In genomic region chr7:151017370-151017952, GRCh38 we compare ENCODE assay signal across 10 cellular contexts. TPM values are rescaled to one million over a fixed set of nuclear protein-coding genes. Genes with fewer than 3 reads are reported as not detected.
DNase-seq lines count a peak whose midpoint lies in the region; ATAC-seq lines count a peak whose summit lies in the region.
"Had no signal": no experiment of that assay in that cellular context is flagged by ENCODE, and none has a peak within 500 bp of the region (broad histone marks: within the 10 kb centered on the region; RNA-seq: fewer than 3 reads in every experiment).

No MANE protein-coding gene starts in this region.

- H3K36me3 ChIP-seq in NT2/D1 (ENCODE audit: insufficient read depth, insufficient read length, low read length) (peaks cover 12% of the 10 kb centered on the region), ectodermal cell (ENCODE audit: control insufficient read depth, insufficient read depth, low read length) (no peaks in the 10 kb centered on the region)

- peak overlapping the region; percentile 95 for H3K27ac Mint-ChIP-seq in stimulated activated effector memory CD8-positive, alpha-beta T cell treated with anti-CD3 and anti-CD28 coated beads, Interleukin-12 subunit alpha, Interleukin-12 subunit beta, amount 100 ng/mL, for 72 hours

- no peak for DNase-seq in activated T-cell treated with anti-CD3 and anti-CD28 coated beads, Interleukin-2, amount 50 U/mL, for 4 hours
- DNase-seq in activated T-cell treated with anti-CD3 and anti-CD28 coated beads for 4 hours (no peak), NT2/D1 (ENCODE audit: low read depth, low spot score) (no peak), activated gamma-delta T cell (lab: John Stamatoyannopoulos, UW) (no peak)
- DNase-seq in stimulated activated effector memory CD8-positive, alpha-beta T cell treated with anti-CD3 and anti-CD28 coated beads, Interleukin-12 subunit alpha, Interleukin-12 subunit beta, amount 100 ng/mL, for 72 hours (ENCODE audit: low spot score in 2 of 2), result no peak
- DNase-seq in stimulated activated CD4-positive, alpha-beta T cell treated with anti-CD3 and anti-CD28 coated beads, Interleukin-4, amount 100 ng/mL, for 4 hours, result no peak

- peaks cover 58% of the 10 kb centered on the region for H3K4me1 Mint-ChIP-seq in activated T-cell treated with anti-CD3 and anti-CD28 coated beads, Interleukin-2, amount 50 U/mL, for 4 hours (ENCODE audit: low read depth)
- H3K4me1 Mint-ChIP-seq in stimulated activated effector memory CD8-positive, alpha-beta T cell treated with anti-CD3 and anti-CD28 coated beads, Interleukin-12 subunit alpha, Interleukin-12 subunit beta, amount 100 ng/mL, for 72 hours, result peaks cover 61% of the 10 kb centered on the region

- no peaks in the 10 kb centered on the region for H3K9me3 Mint-ChIP-seq in activated T-cell treated with anti-CD3 and anti-CD28 coated beads, Interleukin-2, amount 50 U/mL, for 4 hours
- no peaks in the 10 kb centered on the region for H3K9me3 Mint-ChIP-seq in stimulated activated effector memory CD8-positive, alpha-beta T cell treated with anti-CD3 and anti-CD28 coated beads, Interleukin-12 subunit alpha, Interleukin-12 subunit beta, amount 100 ng/mL, for 72 hours

- peak overlapping the region; percentile 82 for H3K4me3 Mint-ChIP-seq in activated T-cell treated with anti-CD3 and anti-CD28 coated beads, Interleukin-2, amount 50 U/mL, for 4 hours
- peak overlapping the region; percentile 85 for H3K4me3 Mint-ChIP-seq in stimulated activated effector memory CD8-positive, alpha-beta T cell treated with anti-CD3 and anti-CD28 coated beads, Interleukin-12 subunit alpha, Interleukin-12 subunit beta, amount 100 ng/mL, for 72 hours

- no peaks in the 10 kb centered on the region for H3K9me3 ChIP-seq in NT2/D1 (ENCODE audit: insufficient read depth, low read length)
- no peaks in the 10 kb centered on the region for H3K9me3 ChIP-seq in ectodermal cell (ENCODE audit: control insufficient read depth, low read length)

- H3K4me3 ChIP-seq in NT2/D1 (ENCODE audit: insufficient read length, low read depth), result peak overlapping the region; percentile 44
- H3K4me3 ChIP-seq in ectodermal cell (ENCODE audit: insufficient read depth, low read depth, low read length), result peak overlapping the region; percentile 11

- 77 to 81% methylated on average over 13 of the region's 13 CpGs for WGBS in ectodermal cell, 2 experiments

- H3K27ac ChIP-seq in ectodermal cell (ENCODE audit: insufficient read depth, low read depth, low read length, poor library complexity, severe bottlenecking), result no peak overlapping the region

- H3K36me3 Mint-ChIP-seq in activated T-cell treated with anti-CD3 and anti-CD28 coated beads, Interleukin-2, amount 50 U/mL, for 4 hours (ENCODE audit: insufficient read depth), result no peaks in the 10 kb centered on the region
- peaks cover 39% of the 10 kb centered on the region for H3K36me3 Mint-ChIP-seq in stimulated activated effector memory CD8-positive, alpha-beta T cell treated with anti-CD3 and anti-CD28 coated beads, Interleukin-12 subunit alpha, Interleukin-12 subunit beta, amount 100 ng/mL, for 72 hours

- H3K27me3 Mint-ChIP-seq in activated T-cell treated with anti-CD3 and anti-CD28 coated beads, Interleukin-2, amount 50 U/mL, for 4 hours (ENCODE audit: low read depth), result peaks cover 17% of the 10 kb centered on the region

- peak overlapping the region; percentile 82 for H3K9ac ChIP-seq in NT2/D1 (ENCODE audit: insufficient read length, low read depth)

- no peak for ATAC-seq in activated T-cell treated with anti-CD3 and anti-CD28 coated beads, Interleukin-2, amount 50 U/mL, for 4 hours
- ATAC-seq in stimulated activated effector memory CD8-positive, alpha-beta T cell treated with anti-CD3 and anti-CD28 coated beads, Interleukin-12 subunit alpha, Interleukin-12 subunit beta, amount 100 ng/mL, for 72 hours, result no peak
- no peak for ATAC-seq in HG03354 (IDR thresholded peaks at IDR 0.05; ENCODE audit: poor library complexity, severe bottlenecking, unreplicated experiment)

- H3K4me1 ChIP-seq in NT2/D1 (ENCODE audit: insufficient read depth, insufficient read length) (peaks cover 31% of the 10 kb centered on the region), ectodermal cell (ENCODE audit: control insufficient read depth, insufficient read depth, low read length) (peaks cover 27% of the 10 kb centered on the region)

- H3K27me3 ChIP-seq in NT2/D1 (ENCODE audit: insufficient read depth, insufficient read length) (peaks cover 3% of the 10 kb centered on the region), ectodermal cell (ENCODE audit: control insufficient read depth, insufficient read depth, low read length, poor library complexity, severe bottlenecking) (peaks cover 28% of the 10 kb centered on the region)

RNA-seq across cellular contexts. Expression of gene ATG9B, which starts 6.8 kb away (rescaled TPM):
- 1 to 10 TPM; 5.8 to 7.3 (median 6.7) TPM for total RNA-seq in activated T-cell treated with anti-CD3 and anti-CD28 coated beads, Interleukin-2, amount 50 U/mL, for 4 hours
- 4.7 TPM for polyA plus RNA-seq in ectodermal cell (2013, experiment 1 of 4)
- 2.9 TPM for polyA plus RNA-seq in ectodermal cell (2013, experiment 2 of 4)
- 3.0 TPM for polyA plus RNA-seq in ectodermal cell (2013, experiment 3 of 4)
- polyA plus RNA-seq in ectodermal cell (2013, experiment 4 of 4), result 2.6 TPM
- total RNA-seq: left lobe of liver had no signal

RNA-seq across cellular contexts. Expression of gene ABCB8, which starts 10.8 kb away (rescaled TPM):
- 10 to 100 TPM; 48.1 to 54.6 (median 48.5) TPM for total RNA-seq in activated T-cell treated with anti-CD3 and anti-CD28 coated beads, Interleukin-2, amount 50 U/mL, for 4 hours
- 32.4 TPM for polyA plus RNA-seq in ectodermal cell (2013, experiment 1 of 4)
- 27.1 TPM for polyA plus RNA-seq in ectodermal cell (2013, experiment 2 of 4)
- 21.8 TPM for polyA plus RNA-seq in ectodermal cell (2013, experiment 3 of 4)
- 24.4 TPM for polyA plus RNA-seq in ectodermal cell (2013, experiment 4 of 4)

RNA-seq across cellular contexts. Expression of gene NOS3, which starts 26.6 kb away (rescaled TPM):
- total RNA-seq in activated T-cell treated with anti-CD3 and anti-CD28 coated beads, Interleukin-2, amount 50 U/mL, for 4 hours, result 1 to 10 TPM; 5.3 to 9.2 (median 8.2) TPM
- 9.4 TPM for polyA plus RNA-seq in ectodermal cell (2013, experiment 1 of 4)
- polyA plus RNA-seq in ectodermal cell (2013, experiment 2 of 4), result 9.1 TPM
- 12.1 TPM for polyA plus RNA-seq in ectodermal cell (2013, experiment 3 of 4)
- polyA plus RNA-seq in ectodermal cell (2013, experiment 4 of 4), result 11.8 TPM

RNA-seq across cellular contexts. Expression of gene ASIC3, which starts 30.9 kb away (rescaled TPM):
- 1 to 10 TPM; 2.4 to 3.4 (median 3.3) TPM for total RNA-seq in activated T-cell treated with anti-CD3 and anti-CD28 coated beads, Interleukin-2, amount 50 U/mL, for 4 hours
- polyA plus RNA-seq in ectodermal cell (2013, experiment 1 of 4), result 3.7 TPM
- 4.1 TPM for polyA plus RNA-seq in ectodermal cell (2013, experiment 2 of 4)
- 3.6 TPM for polyA plus RNA-seq in ectodermal cell (2013, experiment 3 of 4)
- 4.9 TPM for polyA plus RNA-seq in ectodermal cell (2013, experiment 4 of 4)

RNA-seq across cellular contexts. Expression of gene KCNH2, which starts 39.3 kb away (rescaled TPM):
- under 1 TPM; 0.49 to 0.71 (median 0.66) TPM for total RNA-seq in activated T-cell treated with anti-CD3 and anti-CD28 coated beads, Interleukin-2, amount 50 U/mL, for 4 hours
- polyA plus RNA-seq in ectodermal cell (2013, experiment 1 of 4), result 10.7 TPM
- 11.5 TPM for polyA plus RNA-seq in ectodermal cell (2013, experiment 2 of 4)
- polyA plus RNA-seq in ectodermal cell (2013, experiment 3 of 4), result 12.1 TPM
- 13.3 TPM for polyA plus RNA-seq in ectodermal cell (2013, experiment 4 of 4)
- total RNA-seq: RPMI7951 had no signal
